13 cellular contexts compared by ENCODE assay signal in genomic region chr3:133568294-133569014, GRCh38. TPM values are rescaled to one million over a fixed set of nuclear protein-coding genes. Genes with fewer than 3 reads are reported as not detected.
DNase-seq lines count a peak whose midpoint lies in the region; TF ChIP-seq lines count a peak whose summit lies in the region.
"Had no signal": no experiment of that assay in that cellular context is flagged by ENCODE, and none has a peak within 500 bp of the region (broad histone marks: within the 10 kb centered on the region; RNA-seq: fewer than 3 reads in every experiment).

No MANE protein-coding gene starts in this region.

- peaks cover 16% of the 10 kb centered on the region for H3K4me1 ChIP-seq in mesenchymal stem cell (ENCODE audit: control insufficient read depth, insufficient read depth, low read depth, low read length)

- no peak overlapping the region for H2BK15ac ChIP-seq in mesenchymal stem cell (ENCODE audit: low read depth, poor library complexity, severe bottlenecking)

- DNase-seq in AG08395 (ENCODE audit: low spot score) (peak; percentile 49), LHCN-M2 (ENCODE audit: low read depth) (peak; percentile 99), chondrocyte (ENCODE audit: low spot score) (no peak), mesenchymal stem cell (peak; percentile 90), H7 (no peak), SKM-1 treated with dmso at 0.1 percent for 144 hours (lab: John Stamatoyannopoulos, UW; ENCODE audit: unreplicated experiment) (no peak), coronary artery (ENCODE audit: low spot score) (no peak)
- DNase-seq in effector CD4-positive, alpha-beta T cell: no peak
- DNase-seq: immature natural killer cell, NCI-H1930, pancreas had no signal

- H2AK5ac ChIP-seq in mesenchymal stem cell (ENCODE audit: low read length, severe bottlenecking): peak overlapping the region; percentile 62

- H2BK120ac ChIP-seq in mesenchymal stem cell (ENCODE audit: low read depth, low read length): no peak overlapping the region

- TF ChIP-seq CTCF in chondrocyte (IDR thresholded peaks at IDR 0.05) (no peak), coronary artery (IDR thresholded peaks at IDR 0.05) (no peak)

- H2BK12ac ChIP-seq in mesenchymal stem cell (ENCODE audit: low read length in 2 of 2): no peak overlapping the region

- no peak overlapping the region for H2AFZ ChIP-seq in mesenchymal stem cell (ENCODE audit: low read depth, low read length)

- H3K27ac Mint-ChIP-seq in chondrocyte (ENCODE audit: unreplicated experiment): peak overlapping the region; percentile 14
- H3K27ac Mint-ChIP-seq: WTC11 had no signal

- no peak overlapping the region for H3K14ac ChIP-seq in mesenchymal stem cell (ENCODE audit: low read length in 2 of 2)

- peak overlapping the region; percentile 11 to 45 for H3K18ac ChIP-seq in mesenchymal stem cell (ENCODE audit: low read depth in 1 of 2, low read length in 2 of 2)

- H3K9ac ChIP-seq in mesenchymal stem cell (ENCODE audit: low read length): no peak overlapping the region

- no peak overlapping the region for H3K23ac ChIP-seq in mesenchymal stem cell (ENCODE audit: low read length in 2 of 2)

- H3K4ac ChIP-seq in mesenchymal stem cell (ENCODE audit: low read depth in 1 of 2, low read length in 2 of 2): no peak overlapping the region

- H3K36me3 ChIP-seq in mesenchymal stem cell (ENCODE audit: control insufficient read depth in 1 of 2, insufficient read depth in 2 of 2, low read depth in 1 of 2, low read length in 2 of 2) (no peaks in the 10 kb centered on the region), H7 (replicated peaks; ENCODE audit: control insufficient read depth, insufficient read depth, low read length) (no peaks in the 10 kb centered on the region)
- H3K36me3 ChIP-seq: pancreas had no signal

- no peak overlapping the region for H4K91ac ChIP-seq in mesenchymal stem cell (ENCODE audit: low read length)

- H3K4me3 ChIP-seq in mesenchymal stem cell (ENCODE audit: insufficient read depth in 1 of 2, low read depth in 1 of 2, low read length in 2 of 2) (peak overlapping the region in 1 of 2 experiments; percentile 17), H7 (ENCODE audit: insufficient read depth, low read depth, low read length) (no peak overlapping the region), coronary artery (no peak overlapping the region)
- H3K4me3 ChIP-seq: pancreas had no signal

- H3K27me3 Mint-ChIP-seq in chondrocyte (ENCODE audit: low read depth): no peaks in the 10 kb centered on the region

- H3K36me3 Mint-ChIP-seq in chondrocyte (ENCODE audit: low read depth): no peaks in the 10 kb centered on the region
- H3K36me3 Mint-ChIP-seq: WTC11 had no signal

- H3K9me3 Mint-ChIP-seq in chondrocyte (ENCODE audit: low read depth): no peaks in the 10 kb centered on the region
- H3K9me3 Mint-ChIP-seq: immature natural killer cell, WTC11 had no signal

- peak overlapping the region; percentile 80 for H2BK5ac ChIP-seq in mesenchymal stem cell (ENCODE audit: low read depth, low read length, poor library complexity, severe bottlenecking)

- H3K4me1 Mint-ChIP-seq in chondrocyte (ENCODE audit: low read depth): peaks cover 59% of the 10 kb centered on the region

- peaks cover 4% of the 10 kb centered on the region for H3K79me1 ChIP-seq in mesenchymal stem cell (replicated peaks; ENCODE audit: low read length, poor library complexity, severe bottlenecking)

- H3K27ac ChIP-seq in mesenchymal stem cell (ENCODE audit: low read length, poor library complexity, severe bottlenecking) (peak overlapping the region; percentile 100), coronary artery (peak overlapping the region in 1 of 2 donors; percentile 2)
- H3K27ac ChIP-seq: C4-2B had no signal

- H3K4me3 Mint-ChIP-seq in chondrocyte (ENCODE audit: unreplicated experiment): no peak overlapping the region
- H3K4me3 Mint-ChIP-seq: immature natural killer cell, WTC11 had no signal

- H4K8ac ChIP-seq in mesenchymal stem cell (ENCODE audit: low read length): no peak overlapping the region

- 14% methylated on average over 8 of the region's 8 CpGs for WGBS in mesenchymal stem cell

- peak overlapping the region; percentile 11 for H3K4me2 ChIP-seq in mesenchymal stem cell (ENCODE audit: low read length, poor library complexity, severe bottlenecking)

- no peaks in the 10 kb centered on the region for H3K9me3 ChIP-seq in mesenchymal stem cell (ENCODE audit: control insufficient read depth, low read length)
- H3K9me3 ChIP-seq: pancreas had no signal

- no peaks in the 10 kb centered on the region for H3K27me3 ChIP-seq in mesenchymal stem cell (ENCODE audit: control insufficient read depth in 1 of 2, insufficient read depth in 1 of 2, low read length in 2 of 2)
- H3K27me3 ChIP-seq in H7 (ENCODE audit: control insufficient read depth, insufficient read depth, low read length): no peaks in the 10 kb centered on the region
- H3K27me3 ChIP-seq: pancreas had no signal

RNA-seq across cellular contexts. Expression of gene CDV3, which starts 5.0 kb away (rescaled TPM):
- total RNA-seq in LHCN-M2 (2014; rRNA removed) (166 and 176 TPM in 2 replicates), chondrocyte (133 to 192 TPM (median 184 TPM) in 3 replicates)
- polyA plus RNA-seq in LHCN-M2 (2012): 166 TPM
- 149 TPM for polyA plus RNA-seq in mesenchymal stem cell (2013, experiment 1 of 2)
- polyA plus RNA-seq in mesenchymal stem cell (2013, experiment 2 of 2): 153 TPM
- total RNA-seq in H7 (2014; rRNA removed; shearing (Covaris generic)): 89.7 and 129 TPM in 2 replicates

Comparison
In these comparisons a context has a peak if more than half of its experiments do, and no peak if none do; other contexts are left out.
1. DNase-seq: peak in AG08395 (single experiment), LHCN-M2 (single experiment) and mesenchymal stem cell (single experiment); none in chondrocyte (single experiment), H7 (single experiment), effector CD4-positive, alpha-beta T cell (single experiment), SKM-1 treated with dmso at 0.1 percent for 144 hours (single experiment) and coronary artery (single experiment).